In genomic region chr1:167454929-167455785, GRCh38 we compare ENCODE assay signal across 8 cellular contexts.
DNase-seq lines count a peak whose midpoint lies in the region; ATAC-seq and TF ChIP-seq lines count a peak whose summit lies in the region.

No MANE protein-coding gene starts in this region.

- no peak for TF ChIP-seq POLR2A in stomach (IDR thresholded peaks at IDR 0.05)

- ATAC-seq in GM19025 (IDR thresholded peaks at IDR 0.05; ENCODE audit: low read depth, unreplicated experiment) (peak; percentile 53), HG03432 (IDR thresholded peaks at IDR 0.05; ENCODE audit: unreplicated experiment) (peak; percentile 70)
- peak; percentile 81 to 83 for ATAC-seq in natural killer cell treated with Interleukin-12 subunit alpha and Interleukin-12 subunit beta and Interleukin-15 and Interleukin-18, amount 100 ng/mL, for 72 hours

- peaks cover 4 to 20% (median 16%) of the 10 kb centered on the region in 4 donors for H3K4me1 ChIP-seq in stomach

- H3K4me3 ChIP-seq in fibroblast of mammary gland (ENCODE audit: control insufficient read depth, low read depth, low read length), result peak overlapping the region; percentile 65
- peak overlapping the region; percentile 60 to 77 (median 72) for H3K4me3 ChIP-seq in stomach

- TF ChIP-seq CTCF in fibroblast of mammary gland (conservative IDR thresholded peaks at IDR 0.05; ENCODE audit: control insufficient read depth, insufficient read depth, low read depth, low read length), result no peak
- no peak for TF ChIP-seq CTCF in stomach (IDR thresholded peaks at IDR 0.05)

- H3K27me3 ChIP-seq in stomach, result no peaks in the 10 kb centered on the region

- H3K27ac Mint-ChIP-seq in natural killer cell treated with Interleukin-12 subunit alpha and Interleukin-12 subunit beta and Interleukin-15 and Interleukin-18, amount 100 ng/mL, for 72 hours, result peak overlapping the region; percentile 98 to 99

- peak overlapping the region; percentile 94 for H3K4me3 Mint-ChIP-seq in natural killer cell treated with Interleukin-12 subunit alpha and Interleukin-12 subunit beta and Interleukin-15 and Interleukin-18, amount 100 ng/mL, for 72 hours

- DNase-seq in Ammon's horn (ENCODE audit: low spot score) (peak; percentile 30), OCI-M1 (lab: John Stamatoyannopoulos, UW) (peak; percentile 71), activated T-helper 1 cell treated with Interleukin-2 at 50 U/mL for 16 hours (ENCODE audit: low read depth) (peak; percentile 76), fibroblast of mammary gland (ENCODE audit: low read depth) (no peak), stomach (peak; percentile 69)
- DNase-seq in natural killer cell treated with Interleukin-12 subunit alpha and Interleukin-12 subunit beta and Interleukin-15 and Interleukin-18, amount 100 ng/mL, for 72 hours (ENCODE audit: low spot score), result peak; percentile 91

- H3K36me3 Mint-ChIP-seq in natural killer cell treated with Interleukin-12 subunit alpha and Interleukin-12 subunit beta and Interleukin-15 and Interleukin-18, amount 100 ng/mL, for 72 hours, result no peaks in the 10 kb centered on the region

- H3K36me3 ChIP-seq in stomach, result no peaks in the 10 kb centered on the region

- peaks cover 51 to 55% of the 10 kb centered on the region in 2 donors for H3K4me1 Mint-ChIP-seq in natural killer cell treated with Interleukin-12 subunit alpha and Interleukin-12 subunit beta and Interleukin-15 and Interleukin-18, amount 100 ng/mL, for 72 hours (ENCODE audit: low read depth in 2 of 2)

- no peak for TF ChIP-seq EP300 in stomach (IDR thresholded peaks at IDR 0.05)

- intact Hi-C loops in stomach (cut with DNase I; ENCODE audit: low total_unique reads), result no loop called here

- H3K9me3 ChIP-seq in stomach, result no peaks in the 10 kb centered on the region

- no peaks in the 10 kb centered on the region for H3K9me3 Mint-ChIP-seq in natural killer cell treated with Interleukin-12 subunit alpha and Interleukin-12 subunit beta and Interleukin-15 and Interleukin-18, amount 100 ng/mL, for 72 hours

- H3K27ac ChIP-seq in stomach, result peak overlapping the region; percentile 76 to 89 (median 86)

- H3K27me3 Mint-ChIP-seq in natural killer cell treated with Interleukin-12 subunit alpha and Interleukin-12 subunit beta and Interleukin-15 and Interleukin-18, amount 100 ng/mL, for 72 hours, result no peaks in the 10 kb centered on the region

- WGBS in stomach, 5 donors, result 0 to 2% (median 0%) methylated on average over 20 to 83 of the region's 83 CpGs
